In genomic region chr1:227733751-227734545, GRCh38 we compare ENCODE assay signal across 8 cellular contexts. TPM values are rescaled to one million over a fixed set of nuclear protein-coding genes. Genes with fewer than 3 reads are reported as not detected.
A peak's percentile ranks its signal among the peaks of the same experiment; 100 is the strongest.
DNase-seq lines count a peak whose midpoint lies in the region; ATAC-seq and TF ChIP-seq lines count a peak whose summit lies in the region.

No MANE protein-coding gene starts in this region.

- H2BK5ac ChIP-seq in neuronal stem cell (ENCODE audit: low read length): peak overlapping the region; percentile 89

- no peaks in the 10 kb centered on the region for H3K9me3 ChIP-seq in CD8-positive, alpha-beta memory T cell (ENCODE audit: low read length)
- no peaks in the 10 kb centered on the region for H3K9me3 ChIP-seq in PC-3 (ENCODE audit: low read length)
- H3K9me3 ChIP-seq in neuronal stem cell (replicated peaks in 1 of 2; ENCODE audit: control insufficient read depth in 2 of 2, insufficient read depth in 1 of 2, low read depth in 1 of 2, low read length in 2 of 2): no peaks in the 10 kb centered on the region

- H3K4me1 ChIP-seq in CD8-positive, alpha-beta memory T cell (ENCODE audit: insufficient read depth, low read length): peaks cover 38% of the 10 kb centered on the region
- H3K4me1 ChIP-seq in PC-3 (ENCODE audit: insufficient read depth, low read length) (peaks cover 28% of the 10 kb centered on the region), neuronal stem cell (ENCODE audit: control insufficient read depth in 2 of 2, insufficient read depth in 1 of 2, low read depth in 1 of 2, low read length in 2 of 2) (peaks cover 13 to 16% of the 10 kb centered on the region in 2 donors)

- H3K4me2 ChIP-seq in PC-3 (ENCODE audit: low read length): peak overlapping the region; percentile 86
- H3K4me2 ChIP-seq in neuronal stem cell (ENCODE audit: insufficient read depth, low read length, poor library complexity, severe bottlenecking): peak overlapping the region; percentile 97

- no peak overlapping the region for H3K4ac ChIP-seq in neuronal stem cell (ENCODE audit: low read length)

- H4K8ac ChIP-seq in neuronal stem cell (ENCODE audit: low read depth, low read length): no peak overlapping the region

- no peaks in the 10 kb centered on the region for H3K9me3 Mint-ChIP-seq in CD8-positive, alpha-beta memory T cell

- peaks cover 0 to 20% (median 3%) of the 10 kb centered on the region in 3 donors for H3K36me3 Mint-ChIP-seq in CD8-positive, alpha-beta memory T cell

- peak overlapping the region; percentile 86 to 94 (median 90) for H3K4me3 Mint-ChIP-seq in CD8-positive, alpha-beta memory T cell

- H4K91ac ChIP-seq in neuronal stem cell (ENCODE audit: low read depth, low read length, poor library complexity): no peak overlapping the region

- H3K27ac ChIP-seq in CD8-positive, alpha-beta memory T cell (ENCODE audit: low read depth, low read length): peak overlapping the region; percentile 51
- peak overlapping the region; percentile 22 for H3K27ac ChIP-seq in PC-3 (ENCODE audit: low read length)
- peak overlapping the region; percentile 8 for H3K27ac ChIP-seq in epithelial cell of prostate
- no peak overlapping the region for H3K27ac ChIP-seq in neuronal stem cell (replicated peaks; ENCODE audit: low read length)

- no peaks in the 10 kb centered on the region for H3K27me3 Mint-ChIP-seq in CD8-positive, alpha-beta memory T cell

- CTCF ChIA-PET in CD8-positive, alpha-beta memory T cell (lab: Charles Lee): interaction anchor here (1.0 to 1.5 kb wide), 2 partner anchors 32 to 220 kb away, joined by 3 read pairs; no protein-coding TSS in a partner anchor
- CTCF ChIA-PET in PC-3 (lab: Charles Lee): no interaction called here

- H3K9ac ChIP-seq in PC-3 (ENCODE audit: low read length) (peak overlapping the region; percentile 91), neuronal stem cell (ENCODE audit: low read depth, low read length, poor library complexity) (peak overlapping the region; percentile 53)

- POLR2A ChIA-PET in CD8-positive, alpha-beta memory T cell (lab: Charles Lee): interaction anchor here (0.6 to 1.1 kb wide), 2 partner anchors 10 to 29 kb away, joined by 3 read pairs; no protein-coding TSS in a partner anchor
- POLR2A ChIA-PET in PC-3 (lab: Charles Lee; ENCODE audit: unreplicated experiment): interaction anchor here (0.7 kb wide), 1 partner anchor 54 kb away, joined by 24 read pairs; no protein-coding TSS in a partner anchor

- H3K9me2 ChIP-seq in PC-3 (replicated peaks; ENCODE audit: low read length): no peaks in the 10 kb centered on the region

- no peak for DNase-seq in CD8-positive, alpha-beta memory T cell
- DNase-seq in PC-3 (peak; percentile 80), epithelial cell of prostate (ENCODE audit: low read depth, low spot score) (peak; percentile 20), neuronal stem cell (ENCODE audit: low spot score) (no peak), anterior cingulate cortex (lab: John Stamatoyannopoulos, UW) (no peak), NCI-H2171 treated with DMSO at 0.1 percent for 48 hours (lab: John Stamatoyannopoulos, UW) (no peak), NCI-H748 (lab: John Stamatoyannopoulos, UW; ENCODE audit: unreplicated experiment) (no peak)

- TF ChIP-seq CTCF in PC-3 (conservative IDR thresholded peaks at IDR 0.05; ENCODE audit: low read depth, low read length): no peak

- H2AK5ac ChIP-seq in neuronal stem cell (ENCODE audit: low read depth, low read length): no peak overlapping the region

- ATAC-seq in PC-3 (no peak), HG02852 (IDR thresholded peaks at IDR 0.05; ENCODE audit: unreplicated experiment) (no peak)

- H3K36me3 ChIP-seq in CD8-positive, alpha-beta memory T cell (ENCODE audit: insufficient read depth, low read length): peaks cover 2% of the 10 kb centered on the region
- peaks cover 22% of the 10 kb centered on the region for H3K36me3 ChIP-seq in PC-3 (ENCODE audit: low read depth, low read length)
- peaks cover 27 to 41% of the 10 kb centered on the region in 2 donors for H3K36me3 ChIP-seq in neuronal stem cell (replicated peaks in 1 of 2; ENCODE audit: control insufficient read depth in 2 of 2, insufficient read depth in 2 of 2, low read length in 2 of 2)

- no peaks in the 10 kb centered on the region for H3F3A ChIP-seq in PC-3 (ENCODE audit: low read length, unreplicated experiment)

- peaks cover 32 to 69% (median 46%) of the 10 kb centered on the region in 3 donors for H3K4me1 Mint-ChIP-seq in CD8-positive, alpha-beta memory T cell

- 0 out of 2 replicates have a peak, but pooled peaks cover 5% of the 10 kb centered on the region for H4K20me1 ChIP-seq in PC-3 (ENCODE audit: low read length)

- H3K4me3 ChIP-seq in CD8-positive, alpha-beta memory T cell (ENCODE audit: low read length): peak overlapping the region; percentile 47
- H3K4me3 ChIP-seq in PC-3 (ENCODE audit: low read length) (peak overlapping the region; percentile 80), neuronal stem cell (ENCODE audit: low read length in 2 of 2) (peak overlapping the region; percentile 68 to 97)

- H3K27me3 ChIP-seq in CD8-positive, alpha-beta memory T cell (ENCODE audit: insufficient read depth, low read length, poor library complexity, severe bottlenecking): no peaks in the 10 kb centered on the region
- H3K27me3 ChIP-seq in PC-3 (ENCODE audit: low read length) (no peaks in the 10 kb centered on the region), neuronal stem cell (ENCODE audit: control insufficient read depth in 3 of 3, insufficient read depth in 3 of 3, low read depth in 1 of 3, low read length in 3 of 3) (no peaks in the 10 kb centered on the region)

- H3K18ac ChIP-seq in neuronal stem cell (ENCODE audit: low read length): no peak overlapping the region

- H3K14ac ChIP-seq in neuronal stem cell (ENCODE audit: low read length): no peak overlapping the region

- intact Hi-C loops in PC-3 (cut with micrococcal nuclease): loop anchor here (2.0 kb wide), 2 partner anchors 25 to 55 kb away; no protein-coding TSS in a partner anchor

- WGBS in neuronal stem cell (ENCODE audit: extremely low coverage in 2 of 2, insufficient read length in 2 of 2, insufficient replicate concordance in 1 of 2), 2 donors: no CpG with 5 or more reads among the region's 24 CpGs

- H3K27ac Mint-ChIP-seq in CD8-positive, alpha-beta memory T cell: peak overlapping the region; percentile 36 to 94 (median 88)

- peak overlapping the region; percentile 33 for H3K23ac ChIP-seq in neuronal stem cell (ENCODE audit: low read depth, low read length, poor library complexity)

- BruUV-seq in PC-3 (replicated peaks; lab: Mats Ljungman, UMichigan): TSS peak; percentile 39

- peaks cover 68% of the 10 kb centered on the region for H3K79me2 ChIP-seq in PC-3 (ENCODE audit: low read length)

- no peak overlapping the region for H2BK15ac ChIP-seq in neuronal stem cell (ENCODE audit: low read length)

- H2AFZ ChIP-seq in PC-3 (ENCODE audit: low read length) (peak overlapping the region; percentile 87; the same call in 1 of the 2 replicates), neuronal stem cell (ENCODE audit: low read length) (no peak overlapping the region)

- peaks cover 31% of the 10 kb centered on the region for H3K79me1 ChIP-seq in neuronal stem cell (ENCODE audit: low read depth, low read length)

- H2BK12ac ChIP-seq in neuronal stem cell (ENCODE audit: low read length): no peak overlapping the region

- no peak overlapping the region for H2BK120ac ChIP-seq in neuronal stem cell (ENCODE audit: low read depth, low read length)

RNA-seq across cellular contexts. Expression of gene JMJD4, which starts 1.2 kb away (rescaled TPM):
- total RNA-seq in CD8-positive, alpha-beta memory T cell: 10 to 100 TPM; 23.1 to 25.8 TPM
- polyA plus RNA-seq in CD8-positive, alpha-beta memory T cell: 28.0 TPM
- 80.5 and 87.8 TPM in 2 replicates for total RNA-seq in PC-3 (2014; rRNA removed)
- polyA plus RNA-seq in neuronal stem cell (2013, experiment 1 of 2): 6.4 TPM
- 5.6 TPM for polyA plus RNA-seq in neuronal stem cell (2013, experiment 2 of 2)

RNA-seq across cellular contexts. Expression of gene SNAP47, which starts 1.3 kb away (rescaled TPM):
- total RNA-seq in CD8-positive, alpha-beta memory T cell: 10 to 100 TPM; 27.0 to 28.4 TPM
- 47.4 TPM for polyA plus RNA-seq in CD8-positive, alpha-beta memory T cell
- total RNA-seq in PC-3 (2014; rRNA removed): 123 and 145 TPM in 2 replicates
- polyA plus RNA-seq in neuronal stem cell (2013, experiment 1 of 2): 27.1 TPM
- polyA plus RNA-seq in neuronal stem cell (2013, experiment 2 of 2): 25.3 TPM

Comparison
In these comparisons a context has a peak if more than half of its experiments do, and no peak if none do; other contexts are left out.
1. DNase-seq: peak in PC-3 (single experiment) and epithelial cell of prostate (single experiment); none in CD8-positive, alpha-beta memory T cell (0 of 5), neuronal stem cell (single experiment), anterior cingulate cortex (0 of 58), NCI-H2171 treated with DMSO at 0.1 percent for 48 hours (single experiment) and NCI-H748 (single experiment).
2. Peak in every context shown above with its lines, with median percentiles within 50 percentile points of each other: H3K4me3 ChIP-seq.